In the genomic region with DNA sequence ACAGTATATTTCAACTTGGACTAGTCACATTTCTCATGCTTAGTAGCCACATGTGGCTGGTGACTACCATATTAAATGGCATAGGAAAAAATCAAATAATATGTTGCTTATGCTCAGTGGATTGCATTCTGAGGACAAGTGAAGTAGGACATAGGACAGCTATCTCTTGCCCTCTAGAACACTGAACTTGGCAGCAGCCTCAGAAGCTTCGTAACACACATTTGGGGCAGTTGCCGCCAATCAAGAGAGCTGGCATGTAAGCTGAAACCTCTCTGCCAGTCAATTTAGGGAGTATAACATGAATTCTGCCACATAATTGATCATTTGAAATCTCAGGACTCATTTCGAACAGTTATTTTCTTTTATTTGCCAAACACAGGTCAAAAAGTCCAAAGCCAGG, we compare ENCODE assay signal across 8 cellular contexts.
"Had no signal": no experiment of that assay in that cellular context is flagged by ENCODE, and none has a peak within 500 bp of the region (broad histone marks: within the 10 kb centered on the region; RNA-seq: fewer than 3 reads in every experiment).

No MANE protein-coding gene starts in this region.

- H3K9ac ChIP-seq: KMS-11 had no signal

- H3K4me3 ChIP-seq: GM23338 had no signal

- FAIRE-seq: H1, H54 had no signal

- H3K4me2 ChIP-seq: GM23338, KMS-11 had no signal

- H2AFZ ChIP-seq: GM23338 had no signal

- H3K27ac ChIP-seq: HL-60, KMS-11 had no signal

- ATAC-seq: GM23338 had no signal

- DNase-seq: H9, HCEC 1CT, KBM-7 had no signal
